In genomic region chr2:176213406-176213805, GRCh38 we compare ENCODE assay signal across 33 cellular contexts. TPM values are rescaled to one million over a fixed set of nuclear protein-coding genes. Genes with fewer than 3 reads are reported as not detected.
"Had no signal": no experiment of that assay in that cellular context is flagged by ENCODE, and none has a peak within 500 bp of the region (broad histone marks: within the 10 kb centered on the region; RNA-seq: fewer than 3 reads in every experiment).

No MANE protein-coding gene starts in this region.

- H3K9me3 Mint-ChIP-seq: naive thymus-derived CD8-positive, alpha-beta T cell; nephron; stimulated activated memory B cell treated with anti-CD40 and anti-IgM and Interleukin-4, amounts not matched to agents 10 μg/mL and 1 μg/mL and 100 μg/mL, for 72 hours; stimulated activated naive CD8-positive, alpha-beta T cell treated with anti-CD3 and anti-CD28 coated beads, Interleukin-15, amount 100 ng/mL, for 72 hours; type B pancreatic cell had no signal

- H3K4me3 Mint-ChIP-seq: naive thymus-derived CD8-positive, alpha-beta T cell; nephron; neural progenitor cell; stimulated activated memory B cell treated with anti-CD40 and anti-IgM and Interleukin-4, amounts not matched to agents 10 μg/mL and 1 μg/mL and 100 μg/mL, for 72 hours; stimulated activated naive CD8-positive, alpha-beta T cell treated with anti-CD3 and anti-CD28 coated beads, Interleukin-15, amount 100 ng/mL, for 72 hours; type B pancreatic cell had no signal

- H3K4me1 Mint-ChIP-seq: naive thymus-derived CD8-positive, alpha-beta T cell; nephron; neural progenitor cell; stimulated activated memory B cell treated with anti-CD40 and anti-IgM and Interleukin-4, amounts not matched to agents 10 μg/mL and 1 μg/mL and 100 μg/mL, for 72 hours; stimulated activated naive CD8-positive, alpha-beta T cell treated with anti-CD3 and anti-CD28 coated beads, Interleukin-15, amount 100 ng/mL, for 72 hours had no signal

- H3K36me3 Mint-ChIP-seq: naive thymus-derived CD8-positive, alpha-beta T cell; neural progenitor cell; stimulated activated memory B cell treated with anti-CD40 and anti-IgM and Interleukin-4, amounts not matched to agents 10 μg/mL and 1 μg/mL and 100 μg/mL, for 72 hours; type B pancreatic cell had no signal

- H3K27me3 ChIP-seq: ovary, right lobe of liver, sigmoid colon, testis, tibial artery, transverse colon, upper lobe of right lung, uterus had no signal

- H3K27ac Mint-ChIP-seq: naive thymus-derived CD8-positive, alpha-beta T cell; nephron; neural progenitor cell; progenitor cell of endocrine pancreas; stimulated activated memory B cell treated with anti-CD40 and anti-IgM and Interleukin-4, amounts not matched to agents 10 μg/mL and 1 μg/mL and 100 μg/mL, for 72 hours; stimulated activated naive CD8-positive, alpha-beta T cell treated with anti-CD3 and anti-CD28 coated beads, Interleukin-15, amount 100 ng/mL, for 72 hours; type B pancreatic cell had no signal

- DNase-seq: naive thymus-derived CD8-positive, alpha-beta T cell; occipital lobe; ovary; posterior cingulate gyrus; psoas muscle; right cardiac atrium; right lobe of liver; sigmoid colon; spleen; stimulated activated CD4-positive, alpha-beta T cell treated with anti-CD3 and anti-CD28 coated beads, Interleukin-12 subunit alpha, Interleukin-12 subunit beta, amount 100 ng/mL, for 4 hours; stimulated activated CD4-positive, alpha-beta T cell treated with anti-CD3 and anti-CD28 coated beads, Interleukin-1b, Interleukin-23, amount 100 ng/mL, for 48 hours; stimulated activated CD4-positive, alpha-beta T cell treated with anti-CD3 and anti-CD28 coated beads, Interleukin-4, amount 100 ng/mL, for 1 hour; stimulated activated CD4-positive, alpha-beta T cell treated with anti-CD3 and anti-CD28 coated beads, Interleukin-4, amount 100 ng/mL, for 4 hours; stimulated activated CD8-positive, alpha-beta memory T cell treated with anti-CD3 and anti-CD28 coated beads, Interleukin-4, amount 100 ng/mL, for 48 hours; stimulated activated naive CD4-positive, alpha-beta T cell; stimulated activated naive CD8-positive, alpha-beta T cell treated with anti-CD3 and anti-CD28 coated beads, Interleukin-15, amount 100 ng/mL, for 72 hours; stimulated activated naive CD8-positive, alpha-beta T cell treated with anti-CD3 and anti-CD28 coated beads, Interleukin-15, Interleukin-2, amounts not matched to agents 100 U/mL and 50 U/mL, for 24 hours; substantia nigra; testis; tibial artery; transverse colon; upper lobe of right lung; uterus had no signal

- H3K4me3 ChIP-seq: neural progenitor cell, ovary, psoas muscle, right lobe of liver, sigmoid colon, skin epidermis, smooth muscle cell, spleen, suprapubic skin, testis, tibial artery, transverse colon, upper lobe of right lung, uterus had no signal

- H3K36me3 ChIP-seq: neural progenitor cell, ovary, right lobe of liver, sigmoid colon, spleen, suprapubic skin, tibial artery, transverse colon, upper lobe of right lung, uterus had no signal

- ATAC-seq: naive thymus-derived CD8-positive, alpha-beta T cell; psoas muscle; right cardiac atrium; right lobe of liver; stimulated activated memory B cell treated with anti-CD40 and anti-IgM and Interleukin-4, amounts not matched to agents 10 μg/mL and 1 μg/mL and 100 μg/mL, for 72 hours; stimulated activated naive CD8-positive, alpha-beta T cell treated with anti-CD3 and anti-CD28 coated beads, Interleukin-15, amount 100 ng/mL, for 72 hours; stimulated activated naive CD8-positive, alpha-beta T cell treated with anti-CD3 and anti-CD28 coated beads, Interleukin-15, Interleukin-2, amounts not matched to agents 100 U/mL and 50 U/mL, for 24 hours; upper lobe of right lung had no signal

RNA-seq across cellular contexts. Expression of gene HOXD1, which starts 24.9 kb away (rescaled TPM):
- total RNA-seq: naive thymus-derived CD8-positive, alpha-beta T cell; occipital lobe; osteoblast; progenitor cell of endocrine pancreas; right cardiac atrium; right lobe of liver; smooth muscle cell had no signal
- polyA plus RNA-seq: naive thymus-derived CD8-positive, alpha-beta T cell; neural cell; smooth muscle cell had no signal

RNA-seq across cellular contexts. Expression of gene HOXD3, which starts 56.3 kb away (rescaled TPM):
- total RNA-seq: naive thymus-derived CD8-positive, alpha-beta T cell; occipital lobe; progenitor cell of endocrine pancreas; right cardiac atrium; right lobe of liver; smooth muscle cell had no signal
- polyA plus RNA-seq: naive thymus-derived CD8-positive, alpha-beta T cell; neural cell; smooth muscle cell had no signal
